In genomic region chr20:18091624-18092023, GRCh38 we compare ENCODE assay signal across 32 cellular contexts. TPM values are rescaled to one million over a fixed set of nuclear protein-coding genes. Genes with fewer than 3 reads are reported as not detected.
"Had no signal": no experiment of that assay in that cellular context is flagged by ENCODE, and none has a peak within 500 bp of the region (broad histone marks: within the 10 kb centered on the region; RNA-seq: fewer than 3 reads in every experiment).

No MANE protein-coding gene starts in this region.

- H3K4me3 Mint-ChIP-seq: activated B cell treated with CpG ODN at 0.5 μM for 24 hours; activated CD8-positive, alpha-beta T cell treated with anti-CD3 and anti-CD28 coated beads for 36 hours; activated naive CD4-positive, alpha-beta T cell treated with anti-CD3 and anti-CD28 coated beads for 36 hours; activated naive CD8-positive, alpha-beta T cell treated with anti-CD3 and anti-CD28 coated beads for 36 hours; immature natural killer cell; nephron progenitor cell; stimulated activated memory B cell treated with anti-CD40 and anti-IgM and Interleukin-4, amounts not matched to agents 10 μg/mL and 1 μg/mL and 100 μg/mL, for 72 hours; stimulated activated naive CD8-positive, alpha-beta T cell treated with anti-CD3 and anti-CD28 coated beads, Interleukin-15, amount 100 ng/mL, for 72 hours had no signal

- H3K4me1 Mint-ChIP-seq: activated B cell treated with CpG ODN at 0.5 μM for 24 hours; activated naive CD8-positive, alpha-beta T cell treated with anti-CD3 and anti-CD28 coated beads for 36 hours; immature natural killer cell; nephron progenitor cell; stimulated activated memory B cell treated with anti-CD40 and anti-IgM and Interleukin-4, amounts not matched to agents 10 μg/mL and 1 μg/mL and 100 μg/mL, for 72 hours; stimulated activated naive CD8-positive, alpha-beta T cell treated with anti-CD3 and anti-CD28 coated beads, Interleukin-15, amount 100 ng/mL, for 72 hours had no signal

- DNase-seq: activated B cell treated with CpG ODN at 0.5 μM for 24 hours; activated CD4-positive, alpha-beta T cell treated with anti-CD3 and anti-CD28 coated beads, Interleukin-2, amount 50 U/mL, for 1 hour; activated CD8-positive, alpha-beta T cell treated with anti-CD3 and anti-CD28 coated beads for 36 hours; activated naive CD4-positive, alpha-beta T cell treated with anti-CD3 and anti-CD28 coated beads for 36 hours; activated naive CD8-positive, alpha-beta T cell treated with anti-CD3 and anti-CD28 coated beads for 36 hours; activated T-cell treated with anti-CD3 and anti-CD28 coated beads, Interleukin-2, amount 50 U/mL, for 48 hours; adrenal gland; aorta; body of pancreas; cortex of kidney; foreskin fibroblast; heart left ventricle; hypothalamus; immature natural killer cell; kidney glomerular epithelial cell; left lung; nephron progenitor cell; pancreas; retina; stimulated activated CD4-positive, alpha-beta T cell treated with anti-CD3 and anti-CD28 coated beads, Interleukin-4, amount 100 ng/mL, for 24 hours; stimulated activated naive CD8-positive, alpha-beta T cell treated with anti-CD3 and anti-CD28 coated beads, Interleukin-15, amount 100 ng/mL, for 72 hours; T-helper 2 cell; tibial artery had no signal

- H3K36me3 ChIP-seq: adrenal gland, heart left ventricle, left lung, pancreas, prostate gland, tibial artery had no signal

- H3K27ac ChIP-seq: adrenal gland, body of pancreas, heart left ventricle, left lung, pancreas, prostate gland, skin epidermis, tibial artery had no signal

- H3K9me3 ChIP-seq: adrenal gland, body of pancreas, heart left ventricle, left lung, pancreas, prostate gland, tibial artery had no signal

- H3K27ac Mint-ChIP-seq: activated B cell treated with CpG ODN at 0.5 μM for 24 hours; activated CD8-positive, alpha-beta T cell treated with anti-CD3 and anti-CD28 coated beads for 36 hours; activated naive CD4-positive, alpha-beta T cell treated with anti-CD3 and anti-CD28 coated beads for 36 hours; activated naive CD8-positive, alpha-beta T cell treated with anti-CD3 and anti-CD28 coated beads for 36 hours; immature natural killer cell; stimulated activated memory B cell treated with anti-CD40 and anti-IgM and Interleukin-4, amounts not matched to agents 10 μg/mL and 1 μg/mL and 100 μg/mL, for 72 hours; stimulated activated naive CD8-positive, alpha-beta T cell treated with anti-CD3 and anti-CD28 coated beads, Interleukin-15, amount 100 ng/mL, for 72 hours had no signal

- H3K4me3 ChIP-seq: adrenal gland, body of pancreas, heart left ventricle, left lung, lung, pancreas, prostate gland, skin epidermis, tibial artery had no signal

- H3K9me3 Mint-ChIP-seq: activated B cell treated with CpG ODN at 0.5 μM for 24 hours; activated CD8-positive, alpha-beta T cell treated with anti-CD3 and anti-CD28 coated beads for 36 hours; activated naive CD4-positive, alpha-beta T cell treated with anti-CD3 and anti-CD28 coated beads for 36 hours; activated naive CD8-positive, alpha-beta T cell treated with anti-CD3 and anti-CD28 coated beads for 36 hours; nephron progenitor cell; stimulated activated memory B cell treated with anti-CD40 and anti-IgM and Interleukin-4, amounts not matched to agents 10 μg/mL and 1 μg/mL and 100 μg/mL, for 72 hours; stimulated activated naive CD8-positive, alpha-beta T cell treated with anti-CD3 and anti-CD28 coated beads, Interleukin-15, amount 100 ng/mL, for 72 hours had no signal

- H3K36me3 Mint-ChIP-seq: activated naive CD8-positive, alpha-beta T cell treated with anti-CD3 and anti-CD28 coated beads for 36 hours; immature natural killer cell; stimulated activated memory B cell treated with anti-CD40 and anti-IgM and Interleukin-4, amounts not matched to agents 10 μg/mL and 1 μg/mL and 100 μg/mL, for 72 hours had no signal

- H3K27me3 ChIP-seq: adrenal gland, body of pancreas, pancreas, tibial artery had no signal

- H3K4me1 ChIP-seq: adrenal gland, body of pancreas, heart left ventricle, left lung, pancreas, prostate gland, tibial artery had no signal

RNA-seq across cellular contexts. Expression of gene OVOL2, which starts 33.9 kb away (rescaled TPM):
- total RNA-seq: activated B cell treated with CpG ODN at 0.5 μM for 24 hours; activated CD8-positive, alpha-beta T cell treated with anti-CD3 and anti-CD28 coated beads for 36 hours; activated naive CD4-positive, alpha-beta T cell treated with anti-CD3 and anti-CD28 coated beads for 36 hours; activated naive CD8-positive, alpha-beta T cell treated with anti-CD3 and anti-CD28 coated beads for 36 hours; adrenal gland; aorta; cardiac septum; cerebellum; endothelial cell of umbilical vein; heart left ventricle; mesenteric fat pad; sciatic nerve had no signal
- polyA plus RNA-seq: adrenal gland, endothelial cell of umbilical vein, heart left ventricle, immature natural killer cell had no signal
